ENCODE assay signal across 18 cellular contexts in genomic region chr7:73847941-73848723, GRCh38. TPM values are rescaled to one million over a fixed set of nuclear protein-coding genes. Genes with fewer than 3 reads are reported as not detected.
"Had no signal": no experiment of that assay in that cellular context is flagged by ENCODE, and none has a peak within 500 bp of the region (broad histone marks: within the 10 kb centered on the region; RNA-seq: fewer than 3 reads in every experiment).

No MANE protein-coding gene starts in this region.

- DNase-seq: activated CD4-positive, alpha-beta T cell treated with anti-CD3 and anti-CD28 coated beads, Interleukin-2, amount 10 ng/mL, durations not matched to agents 24 days and 14 days; activated naive CD4-positive, alpha-beta T cell treated with anti-CD3 and anti-CD28 coated beads, Interleukin-2, amount 10 ng/mL, durations not matched to agents 7 days and 5 days; glutamatergic neuron; immature natural killer cell; left colon; nephron progenitor cell; stimulated activated CD4-positive, alpha-beta T cell treated with anti-CD3 and anti-CD28 coated beads, Interleukin-2, amount 100 ng/mL, for 24 hours; stimulated activated naive B cell treated with anti-CD40 and anti-IgM and Interleukin-4, amounts not matched to agents 10 μg/mL and 1 μg/mL and 100 μg/mL, for 72 hours; substantia nigra; trophoblast cell had no signal

- H3K9me3 Mint-ChIP-seq: activated CD4-positive, alpha-beta T cell treated with anti-CD3 and anti-CD28 coated beads, Interleukin-2, amount 10 ng/mL, durations not matched to agents 24 days and 14 days; activated naive CD4-positive, alpha-beta T cell treated with anti-CD3 and anti-CD28 coated beads, Interleukin-2, amount 10 ng/mL, durations not matched to agents 7 days and 5 days; activated T-helper 2 cell treated with anti-CD3 and anti-CD28 coated beads, Interferon-gamma antibody, Interleukin-2, Interleukin-4, amounts not matched to agents 10 μg/mL and 5 μg/mL and 100 μg/mL, durations not matched to agents 14 hours and 24 hours and 36 hours; central memory CD8-positive, alpha-beta T cell; immature natural killer cell; stimulated activated naive B cell treated with anti-CD40 and anti-IgM and Interleukin-4, amounts not matched to agents 10 μg/mL and 1 μg/mL and 100 μg/mL, for 72 hours; T-helper 1 cell treated with Interleukin-12 subunit alpha and Interleukin-12 subunit beta and Interleukin-4 antibody, amounts not matched to agents 30 μg/mL and 1 μg/mL, for 36 hours had no signal

- H3K36me3 Mint-ChIP-seq: activated naive CD4-positive, alpha-beta T cell treated with anti-CD3 and anti-CD28 coated beads, Interleukin-2, amount 10 ng/mL, durations not matched to agents 7 days and 5 days; immature natural killer cell; stimulated activated naive B cell treated with anti-CD40 and anti-IgM and Interleukin-4, amounts not matched to agents 10 μg/mL and 1 μg/mL and 100 μg/mL, for 72 hours had no signal

- ATAC-seq: left colon; sciatic nerve; stimulated activated naive B cell treated with anti-CD40 and anti-IgM and Interleukin-4, amounts not matched to agents 10 μg/mL and 1 μg/mL and 100 μg/mL, for 72 hours had no signal

- H3K27ac Mint-ChIP-seq: activated CD4-positive, alpha-beta T cell treated with anti-CD3 and anti-CD28 coated beads, Interleukin-2, amount 10 ng/mL, durations not matched to agents 24 days and 14 days; activated naive CD4-positive, alpha-beta T cell treated with anti-CD3 and anti-CD28 coated beads, Interleukin-2, amount 10 ng/mL, durations not matched to agents 7 days and 5 days; activated T-helper 2 cell treated with anti-CD3 and anti-CD28 coated beads, Interferon-gamma antibody, Interleukin-2, Interleukin-4, amounts not matched to agents 10 μg/mL and 5 μg/mL and 100 μg/mL, durations not matched to agents 14 hours and 24 hours and 36 hours; immature natural killer cell; nephron progenitor cell; T-helper 1 cell treated with Interleukin-12 subunit alpha and Interleukin-12 subunit beta and Interleukin-4 antibody, amounts not matched to agents 30 μg/mL and 1 μg/mL, for 36 hours had no signal

- H3K4me3 Mint-ChIP-seq: activated CD4-positive, alpha-beta T cell treated with anti-CD3 and anti-CD28 coated beads, Interleukin-2, amount 10 ng/mL, durations not matched to agents 24 days and 14 days; activated naive CD4-positive, alpha-beta T cell treated with anti-CD3 and anti-CD28 coated beads, Interleukin-2, amount 10 ng/mL, durations not matched to agents 7 days and 5 days; central memory CD8-positive, alpha-beta T cell; immature natural killer cell; nephron progenitor cell; stimulated activated naive B cell treated with anti-CD40 and anti-IgM and Interleukin-4, amounts not matched to agents 10 μg/mL and 1 μg/mL and 100 μg/mL, for 72 hours; T-helper 1 cell treated with Interleukin-12 subunit alpha and Interleukin-12 subunit beta and Interleukin-4 antibody, amounts not matched to agents 30 μg/mL and 1 μg/mL, for 36 hours had no signal

- H3K4me1 Mint-ChIP-seq: central memory CD8-positive, alpha-beta T cell had no signal

RNA-seq across cellular contexts. Expression of gene TMEM270, which starts 12.8 kb away (rescaled TPM):
- total RNA-seq: activated CD4-positive, alpha-beta T cell treated with anti-CD3 and anti-CD28 coated beads, Interleukin-2, amount 10 ng/mL, durations not matched to agents 24 days and 14 days; activated T-helper 2 cell treated with anti-CD3 and anti-CD28 coated beads, Interferon-gamma antibody, Interleukin-2, Interleukin-4, amounts not matched to agents 10 μg/mL and 5 μg/mL and 100 μg/mL, durations not matched to agents 14 hours and 24 hours and 36 hours; fibroblast of villous mesenchyme; left colon; omental fat pad; pulmonary artery endothelial cell; sciatic nerve had no signal
- polyA plus RNA-seq: esophagus, immature natural killer cell had no signal

RNA-seq across cellular contexts. Expression of gene CLDN4, which starts 17.3 kb away (rescaled TPM):
- total RNA-seq: activated CD4-positive, alpha-beta T cell treated with anti-CD3 and anti-CD28 coated beads, Interleukin-2, amount 10 ng/mL, durations not matched to agents 24 days and 14 days; activated T-helper 2 cell treated with anti-CD3 and anti-CD28 coated beads, Interferon-gamma antibody, Interleukin-2, Interleukin-4, amounts not matched to agents 10 μg/mL and 5 μg/mL and 100 μg/mL, durations not matched to agents 14 hours and 24 hours and 36 hours had no signal
- polyA plus RNA-seq: immature natural killer cell had no signal
